In the genomic region with DNA sequence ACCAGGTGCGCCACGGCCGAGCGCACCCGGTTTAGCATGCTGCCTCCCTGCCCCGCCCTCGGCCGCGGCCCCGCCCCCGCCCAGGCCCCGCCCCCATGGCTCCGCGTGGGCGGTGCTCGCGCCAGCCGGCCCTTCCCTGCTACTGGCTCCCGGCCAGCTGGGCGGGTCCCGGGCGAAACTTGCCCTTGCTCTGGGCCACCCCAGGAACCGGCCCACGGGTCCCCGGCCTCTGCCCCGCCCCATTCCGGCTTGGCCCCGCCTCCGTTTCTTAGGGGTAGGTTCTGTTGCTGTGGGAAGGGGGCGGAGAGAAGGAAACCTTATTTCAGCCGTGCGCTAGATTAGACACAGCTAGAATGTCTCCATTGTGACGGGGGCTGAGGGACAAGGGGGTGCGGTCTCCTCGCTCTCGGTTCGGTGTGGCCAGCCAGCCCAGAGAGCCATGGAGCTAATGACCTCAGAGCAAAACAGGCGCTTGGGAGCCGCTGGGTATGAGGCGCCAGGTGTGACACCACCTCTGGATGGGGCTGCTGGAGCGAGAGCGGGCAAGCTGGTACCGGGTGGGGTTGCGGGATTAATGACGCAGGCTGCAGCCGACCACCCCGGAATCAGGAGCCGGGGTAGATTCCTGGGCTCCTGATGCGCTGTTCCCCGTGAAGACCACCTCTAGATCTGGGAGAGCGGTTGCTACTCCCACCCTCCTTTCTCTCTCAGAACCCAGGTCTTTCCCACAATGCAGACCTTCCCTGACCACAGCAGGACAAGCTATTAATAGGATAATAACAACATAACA, we compare ENCODE assay signal across 8 cellular contexts. TPM values are rescaled to one million over a fixed set of nuclear protein-coding genes. Genes with fewer than 3 reads are reported as not detected.
DNase-seq lines count a peak whose midpoint lies in the region; ATAC-seq, FAIRE-seq and TF ChIP-seq lines count a peak whose summit lies in the region.

Gene PPM1J, minus strand, starts transcription at position 69 of the 790 bp plus-strand sequence. Its CDS starts 31 bp downstream, at position 38.

- H3K9me3 ChIP-seq in HUES64 (ENCODE audit: insufficient read depth, low read depth, low read length) (no peaks in the 10 kb centered on the region), fibroblast of lung (ENCODE audit: control insufficient read depth, insufficient read depth, low read depth, low read length) (no peaks in the 10 kb centered on the region)

- H3K4me3 ChIP-seq in HUES64 (ENCODE audit: low read length), result peak within 1 kb of the TSS; percentile 71
- peak within 1 kb of the TSS; percentile 55 to 72 (median 62) for H3K4me3 ChIP-seq in fibroblast of lung (replicated peaks in 1 of 4; ENCODE audit: control extremely low read depth in 1 of 4, insufficient read depth in 1 of 4, low read depth in 3 of 4, low read length in 4 of 4)

- H3K4me1 ChIP-seq in HUES64 (ENCODE audit: insufficient read depth, low read length) (peaks cover 12% of the 10 kb centered on the region), fibroblast of lung (ENCODE audit: control insufficient read depth, extremely low read depth, insufficient read depth, low read length) (peaks cover 2% of the 10 kb centered on the region)

- peak within 1 kb of the TSS; percentile 87 to 90 for H3K4me3 Mint-ChIP-seq in activated T-cell treated with anti-CD3 and anti-CD28 coated beads, Interleukin-2, amount 50 U/mL, for 72 hours
- H3K4me3 Mint-ChIP-seq in naive B cell, result peak within 1 kb of the TSS; percentile 92 to 96 (median 94)

- FAIRE-seq in RCC 7860 (lab: Jason Lieb, UNC), result no peak

- no peaks in the 10 kb centered on the region for H4K20me1 ChIP-seq in fibroblast of lung (ENCODE audit: control insufficient read depth, extremely low read depth, insufficient read depth, low read length)

- peak within 1 kb of the TSS; percentile 67 for H2AFZ ChIP-seq in fibroblast of lung (ENCODE audit: low read length)

- WGBS in HUES64, result under 1% methylated on average over 51 of the region's 51 CpGs

- no peak for TF ChIP-seq CTCF in fibroblast of lung (conservative IDR thresholded peaks at IDR 0.05 in 1 of 2, IDR thresholded peaks at IDR 0.05 in 1 of 2; ENCODE audit: low read depth in 1 of 2, low read length in 2 of 2)

- DNase-seq in DMS153 treated with DMSO at 0.1 percent for 48 hours (lab: John Stamatoyannopoulos, UW; ENCODE audit: unreplicated experiment), result peak; percentile 72
- peak; percentile 79 for DNase-seq in RCC 7860 (ENCODE audit: low spot score)
- DNase-seq in activated T-cell treated with anti-CD3 and anti-CD28 coated beads, Interleukin-2, amount 50 U/mL, for 72 hours, result peak; percentile 98 to 99
- peak; percentile 84 to 89 for DNase-seq in fibroblast of lung (ENCODE audit: low read depth in 2 of 2)
- DNase-seq in naive B cell, result peak; percentile 98
- peak; percentile 94 to 95 for DNase-seq in stimulated activated CD8-positive, alpha-beta memory T cell treated with anti-CD3 and anti-CD28 coated beads, Interleukin-7, amount 100 ng/mL, for 4 hours (ENCODE audit: low read depth in 2 of 2)

- ATAC-seq in GM21529 (IDR thresholded peaks at IDR 0.05; ENCODE audit: unreplicated experiment) (peak; percentile 81), naive B cell (ENCODE audit: low read depth in 2 of 2) (peak; percentile 75 to 76)
- ATAC-seq in activated T-cell treated with anti-CD3 and anti-CD28 coated beads, Interleukin-2, amount 50 U/mL, for 72 hours (replicated peaks in 1 of 2), result peak; percentile 87 to 88

- peak within 1 kb of the TSS; percentile 98 for H3K4me2 ChIP-seq in fibroblast of lung (ENCODE audit: extremely low read depth, insufficient read depth, low read length)

- H3K79me2 ChIP-seq in fibroblast of lung (ENCODE audit: control insufficient read depth, insufficient read depth, low read length), result no peaks in the 10 kb centered on the region

- H3K4me1 Mint-ChIP-seq in activated T-cell treated with anti-CD3 and anti-CD28 coated beads, Interleukin-2, amount 50 U/mL, for 72 hours (ENCODE audit: low read depth), result peaks cover 28% of the 10 kb centered on the region
- H3K4me1 Mint-ChIP-seq in naive B cell, result peaks cover 33 to 38% (median 34%) of the 10 kb centered on the region in 3 donors

- no peaks in the 10 kb centered on the region; the same call in 1 of the 2 replicates for H3K36me3 ChIP-seq in HUES64 (ENCODE audit: insufficient read depth, low read length)
- no peaks in the 10 kb centered on the region for H3K36me3 ChIP-seq in fibroblast of lung (ENCODE audit: control insufficient read depth, insufficient read depth, low read length)

- peak within 1 kb of the TSS; percentile 46; the same call in 1 of the 2 replicates for H3K9ac ChIP-seq in HUES64 (ENCODE audit: low read depth, low read length)
- peak within 1 kb of the TSS; percentile 5 for H3K9ac ChIP-seq in fibroblast of lung (ENCODE audit: insufficient read depth, low read length)

- no peaks in the 10 kb centered on the region for H3K9me3 Mint-ChIP-seq in activated T-cell treated with anti-CD3 and anti-CD28 coated beads, Interleukin-2, amount 50 U/mL, for 72 hours
- no peaks in the 10 kb centered on the region for H3K9me3 Mint-ChIP-seq in naive B cell

- peaks cover 44% of the 10 kb centered on the region for H3K27me3 ChIP-seq in HUES64 (ENCODE audit: insufficient read depth, low read length)
- H3K27me3 ChIP-seq in fibroblast of lung (ENCODE audit: control insufficient read depth, insufficient read depth, low read length), result peaks cover 8% of the 10 kb centered on the region

- H3K27ac ChIP-seq in HUES64 (ENCODE audit: low read depth, low read length), result no peak within 1 kb of the TSS
- no peak within 1 kb of the TSS for H3K27ac ChIP-seq in fibroblast of lung (ENCODE audit: insufficient read depth, low read length)

- peaks cover 50% of the 10 kb centered on the region for H3K27me3 Mint-ChIP-seq in activated T-cell treated with anti-CD3 and anti-CD28 coated beads, Interleukin-2, amount 50 U/mL, for 72 hours (ENCODE audit: low read depth)
- peaks cover 0 to 22% (median 18%) of the 10 kb centered on the region in 3 donors for H3K27me3 Mint-ChIP-seq in naive B cell

- H3K36me3 Mint-ChIP-seq in activated T-cell treated with anti-CD3 and anti-CD28 coated beads, Interleukin-2, amount 50 U/mL, for 72 hours (ENCODE audit: insufficient read depth in 2 of 2), result no peaks in the 10 kb centered on the region
- H3K36me3 Mint-ChIP-seq in naive B cell, result no peaks in the 10 kb centered on the region

- H3K27ac Mint-ChIP-seq in activated T-cell treated with anti-CD3 and anti-CD28 coated beads, Interleukin-2, amount 50 U/mL, for 72 hours, result no peak within 1 kb of the TSS
- peak within 1 kb of the TSS; percentile 64 to 95 (median 92) for H3K27ac Mint-ChIP-seq in naive B cell

RNA-seq across cellular contexts. Expression of gene PPM1J, which starts in this region (rescaled TPM):
- polyA plus RNA-seq in HUES64 (2013, experiment 1 of 2), result 7.8 TPM
- polyA plus RNA-seq in HUES64 (2013, experiment 2 of 2), result 8.5 TPM
- total RNA-seq in activated T-cell treated with anti-CD3 and anti-CD28 coated beads, Interleukin-2, amount 50 U/mL, for 72 hours, result 1 to 10 TPM; 1.2 to 1.3 TPM
- total RNA-seq in fibroblast of lung, result 0.83 and 1.0 TPM in 2 replicates
- polyA plus RNA-seq in fibroblast of lung (0.62 and 0.79 TPM in 2 replicates), naive B cell (ENCODE audit: low read depth in 6 of 6) (1 to 10 TPM in 5 of 6 donors, under 1 TPM in 1; 0.48 to 3.1 (median 1.5) TPM)
- polyA plus RNA-seq in fibroblast of lung (2012), result 0.72 and 0.99 TPM in 2 replicates
- polyA minus RNA-seq in fibroblast of lung (ENCODE audit: low replicate concordance), result 0.96 and 1.3 TPM in 2 replicates
